9 cellular contexts compared by ENCODE assay signal in the genomic region with DNA sequence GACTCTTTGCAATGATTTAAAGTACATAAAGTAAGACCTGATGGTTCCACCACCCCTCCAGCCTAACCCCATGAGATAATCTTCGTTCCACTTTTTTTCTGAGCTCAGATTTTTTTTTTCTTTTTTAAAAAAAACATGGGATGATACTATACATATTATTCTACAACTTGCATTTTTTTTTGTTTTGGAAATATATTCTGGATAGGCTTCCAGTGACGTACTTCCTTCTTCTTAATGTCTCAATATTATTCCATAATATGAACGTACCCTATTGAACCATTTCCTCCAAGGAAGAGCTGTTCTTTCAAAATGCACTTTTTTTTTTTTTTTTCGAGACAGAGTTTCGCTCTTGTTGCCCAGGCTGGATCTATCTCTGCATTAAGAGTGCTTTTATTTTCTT. TPM values are rescaled to one million over a fixed set of nuclear protein-coding genes. Genes with fewer than 3 reads are reported as not detected.
DNase-seq lines count a peak whose midpoint lies in the region; ATAC-seq, FAIRE-seq and TF ChIP-seq lines count a peak whose summit lies in the region.
"Had no signal": no experiment of that assay in that cellular context is flagged by ENCODE, and none has a peak within 500 bp of the region (broad histone marks: within the 10 kb centered on the region; RNA-seq: fewer than 3 reads in every experiment).

No MANE protein-coding gene starts in this region.

- peaks cover 3% of the 10 kb centered on the region for H3K36me3 Mint-ChIP-seq in activated naive CD4-positive, alpha-beta T cell treated with anti-CD3 and anti-CD28 coated beads for 36 hours (ENCODE audit: low read depth)
- peaks cover 18% of the 10 kb centered on the region for H3K36me3 Mint-ChIP-seq in activated T-helper 17 cell treated with anti-CD3 and anti-CD28 coated beads, Interleukin-2, amount 50 U/mL, for 72 hours (ENCODE audit: low read depth)

- H3K4me3 ChIP-seq in HepG2 (replicated peaks in 1 of 3; ENCODE audit: insufficient read depth in 1 of 3, low read depth in 2 of 3, low read length in 3 of 3) (peak overlapping the region; percentile 75 to 87 (median 85); a peak in 5 of 6 replicates), thoracic aorta (peak overlapping the region; percentile 90)

- no peak for TF ChIP-seq RAD21 in HepG2 (CRISPR knock-in tag; IDR thresholded peaks at IDR 0.05)

- H3K4me1 ChIP-seq in HepG2 (ENCODE audit: insufficient read depth, low read length) (peaks cover 31% of the 10 kb centered on the region), thoracic aorta (ENCODE audit: control insufficient read depth in 1 of 2, low read depth in 2 of 2) (peaks cover 13 to 18% of the 10 kb centered on the region in 2 donors)

- in situ Hi-C loops in HepG2 (cut with HindIII; ENCODE audit: extremely low pct_ligation_motif_present, low pct_unique_long_range_greater_than_20kb) = no loop called here

- CTCF ChIA-PET in activated naive CD4-positive, alpha-beta T cell treated with anti-CD3 and anti-CD28 coated beads for 36 hours (lab: Charles Lee) = interaction anchor here (0.5 to 0.6 kb wide), 2 partner anchors 538 to 570 kb away, joined by 3 read pairs; no protein-coding TSS in a partner anchor
- CTCF ChIA-PET in HepG2 (lab: Yijun Ruan, JAX; ENCODE audit: low intra/inter-chr PET ratio, low total read pairs) = no interaction called here

- H2AFZ ChIP-seq in HepG2 (ENCODE audit: low read length) = no peak overlapping the region

- H3K4me1 Mint-ChIP-seq in activated naive CD4-positive, alpha-beta T cell treated with anti-CD3 and anti-CD28 coated beads for 36 hours (ENCODE audit: low read depth) = peaks cover 41% of the 10 kb centered on the region
- peaks cover 22% of the 10 kb centered on the region for H3K4me1 Mint-ChIP-seq in activated T-helper 17 cell treated with anti-CD3 and anti-CD28 coated beads, Interleukin-2, amount 50 U/mL, for 72 hours

- ATAC-seq in activated T-helper 17 cell treated with anti-CD3 and anti-CD28 coated beads, Interleukin-2, amount 50 U/mL, for 72 hours (replicated peaks) = no peak
- ATAC-seq in HepG2 (no peak), thoracic aorta (ENCODE audit: insufficient number of reproducible peaks, low FRiP score, low read depth) (no peak), GM21447 (IDR thresholded peaks at IDR 0.05; ENCODE audit: unreplicated experiment) (no peak), HG03439 (IDR thresholded peaks at IDR 0.05; ENCODE audit: unreplicated experiment) (no peak)

- no peak for DNase-seq in activated naive CD4-positive, alpha-beta T cell treated with anti-CD3 and anti-CD28 coated beads for 36 hours
- no peak for DNase-seq in activated naive CD4-positive, alpha-beta T cell treated with anti-CD3 and anti-CD28 coated beads, Interleukin-2, amount 50 U/mL, for 16 hours
- no peak for DNase-seq in HepG2 (ENCODE audit: low spot score)
- no peak for DNase-seq in thoracic aorta (ENCODE audit: low spot score)
- no peak for DNase-seq in T1000 (lab: John Stamatoyannopoulos, UW)
- DNase-seq: NCI-H2029 treated with DMSO at 0.1 percent for 48 hours had no signal

- H3K27me3 ChIP-seq in HepG2 (ENCODE audit: control insufficient read depth in 1 of 2, insufficient read depth in 2 of 2, low read length in 2 of 2) = no peaks in the 10 kb centered on the region
- no peaks in the 10 kb centered on the region for H3K27me3 ChIP-seq in thoracic aorta (replicated peaks; ENCODE audit: insufficient read depth)

- TF ChIP-seq POLR2A in HepG2 (IDR thresholded peaks at IDR 0.05; ENCODE audit: insufficient read depth in 1 of 2, low read depth in 2 of 2, low read length in 2 of 2) = no peak

- WGBS in HepG2 (ENCODE audit: low lambda C conversion rate) = 89% methylated on average over 5 of the region's 5 CpGs

- no peak for TF ChIP-seq CTCF in HepG2 (CRISPR knock-in tag; IDR thresholded peaks at IDR 0.05)
- TF ChIP-seq CTCF in thoracic aorta (IDR thresholded peaks at IDR 0.05) = no peak

- H3K79me2 ChIP-seq in HepG2 (ENCODE audit: insufficient read depth, low read length) = peaks cover 11% of the 10 kb centered on the region

- H3K4me2 ChIP-seq in HepG2 (ENCODE audit: low read depth, low read length) = peak overlapping the region; percentile 88

- H4K20me1 ChIP-seq in HepG2 (ENCODE audit: insufficient read depth, low read length) = no peaks in the 10 kb centered on the region

- intact Hi-C loops in activated naive CD4-positive, alpha-beta T cell treated with anti-CD3 and anti-CD28 coated beads for 36 hours (cut with micrococcal nuclease) = loop anchor here (10.0 kb wide), 1 partner anchor 1552 kb away; no protein-coding TSS in a partner anchor
- intact Hi-C loops in HepG2 (cut with micrococcal nuclease; ENCODE audit: unreplicated experiment) = no loop called here

- FAIRE-seq in HepG2 (lab: Jason Lieb, UNC) = no peak

- H3K36me3 ChIP-seq in HepG2 (replicated peaks in 1 of 2; ENCODE audit: control insufficient read depth in 1 of 2, insufficient read depth in 2 of 2, low read length in 2 of 2) (no peaks in the 10 kb centered on the region), thoracic aorta (no peaks in the 10 kb centered on the region)

- no peaks in the 10 kb centered on the region for H3K9me3 Mint-ChIP-seq in activated naive CD4-positive, alpha-beta T cell treated with anti-CD3 and anti-CD28 coated beads for 36 hours
- H3K9me3 Mint-ChIP-seq in activated T-helper 17 cell treated with anti-CD3 and anti-CD28 coated beads, Interleukin-2, amount 50 U/mL, for 72 hours = no peaks in the 10 kb centered on the region

- POLR2A ChIA-PET in HepG2 (lab: Yijun Ruan, JAX) = no interaction called here

- peak overlapping the region; percentile 88 for H3K4me3 Mint-ChIP-seq in activated naive CD4-positive, alpha-beta T cell treated with anti-CD3 and anti-CD28 coated beads for 36 hours
- peak overlapping the region; percentile 91 for H3K4me3 Mint-ChIP-seq in activated T-helper 17 cell treated with anti-CD3 and anti-CD28 coated beads, Interleukin-2, amount 50 U/mL, for 72 hours

- no peaks in the 10 kb centered on the region for H3K27me3 Mint-ChIP-seq in activated naive CD4-positive, alpha-beta T cell treated with anti-CD3 and anti-CD28 coated beads for 36 hours (ENCODE audit: low read depth)
- no peaks in the 10 kb centered on the region for H3K27me3 Mint-ChIP-seq in activated T-helper 17 cell treated with anti-CD3 and anti-CD28 coated beads, Interleukin-2, amount 50 U/mL, for 72 hours

- H3K27ac ChIP-seq in HepG2 (ENCODE audit: extremely low read length, insufficient read depth, low read length) = no peak overlapping the region
- peak overlapping the region in 1 of 2 donors; percentile 94 for H3K27ac ChIP-seq in thoracic aorta

- H3K9me3 ChIP-seq in HepG2 (ENCODE audit: low read length) (no peaks in the 10 kb centered on the region), thoracic aorta (no peaks in the 10 kb centered on the region)

- peak overlapping the region; percentile 88 for H3K27ac Mint-ChIP-seq in activated naive CD4-positive, alpha-beta T cell treated with anti-CD3 and anti-CD28 coated beads for 36 hours
- peak overlapping the region; percentile 88 for H3K27ac Mint-ChIP-seq in activated T-helper 17 cell treated with anti-CD3 and anti-CD28 coated beads, Interleukin-2, amount 50 U/mL, for 72 hours

- peak overlapping the region; percentile 87; the same call in 1 of the 2 replicates for H3K9ac ChIP-seq in HepG2 (ENCODE audit: insufficient read depth, low read depth, low read length)

- no peak for TF ChIP-seq EP300 in HepG2 (IDR thresholded peaks at IDR 0.05; ENCODE audit: low read depth in 2 of 2, low read length in 2 of 2)
- no peak for TF ChIP-seq EP300 in HepG2 (CRISPR knock-in tag; IDR thresholded peaks at IDR 0.05; ENCODE audit: borderline replicate concordance)

- BruUV-seq in HepG2 (replicated peaks; lab: Mats Ljungman, UMichigan) = no TSS peak

RNA-seq across cellular contexts. Expression of a gene that starts 1.6 kb away (rescaled TPM):
- 10 to 100 TPM in 1 of 2 experiments, 1 to 10 TPM in 1; 9.9 to 10.5 TPM for total RNA-seq in activated naive CD4-positive, alpha-beta T cell treated with anti-CD3 and anti-CD28 coated beads for 36 hours
- total RNA-seq in activated T-helper 17 cell treated with anti-CD3 and anti-CD28 coated beads, Interleukin-2, amount 50 U/mL, for 72 hours = 10 to 100 TPM; 11.7 to 20.4 TPM
- total RNA-seq in HepG2 (2016; rRNA removed; fragmentation: Illumina TruSeq; extraction: Trizol) (11.8 and 18.2 TPM in 2 replicates), thoracic aorta (10 to 100 TPM; 44.0 to 71.5 TPM)
- total RNA-seq in HepG2 (2016; cell fraction: cytosol; rRNA removed; fragmentation: Illumina TruSeq; extraction: Trizol; ENCODE audit: low read depth) = 2.6 and 5.4 TPM in 2 replicates
- 11.9 and 18.8 TPM in 2 replicates for total RNA-seq in HepG2 (2016; cell fraction: insoluble cytoplasmic fraction; rRNA removed; fragmentation: Illumina TruSeq; extraction: Trizol)
- total RNA-seq in HepG2 (2016; cell fraction: membrane; rRNA removed; fragmentation: Illumina TruSeq; extraction: Trizol) = 3.9 and 4.4 TPM in 2 replicates
- 23.9 and 24.0 TPM in 2 replicates for total RNA-seq in HepG2 (2016; cell fraction: nucleus; rRNA removed; fragmentation: Illumina TruSeq; extraction: Trizol)
- polyA plus RNA-seq in HepG2 (2011; rRNA removed) = 10.4 and 13.1 TPM in 2 replicates
- polyA plus RNA-seq in HepG2 (2011; cell fraction: cytosol; rRNA removed) = 6.3 and 7.4 TPM in 2 replicates
- 11.1 and 14.7 TPM in 2 replicates for polyA plus RNA-seq in HepG2 (2011; cell fraction: nucleus; rRNA removed)
- 12.8 and 13.6 TPM in 2 replicates for polyA plus RNA-seq in HepG2 (2012)
- polyA plus RNA-seq in HepG2 (2016; cell fraction: cytosol; fragmentation: Illumina TruSeq; extraction: Trizol; ENCODE audit: low read depth) = 0.31 and 0.55 TPM in 2 replicates
- 6.3 and 7.8 TPM in 2 replicates for polyA plus RNA-seq in HepG2 (2016; cell fraction: insoluble cytoplasmic fraction; fragmentation: Illumina TruSeq; extraction: Trizol; ENCODE audit: low read depth)
- polyA plus RNA-seq in HepG2 (2016; cell fraction: membrane; fragmentation: Illumina TruSeq; extraction: Trizol; ENCODE audit: low read depth) = 1.0 and 1.2 TPM in 2 replicates
- polyA plus RNA-seq in HepG2 (2016; cell fraction: nucleus; fragmentation: Illumina TruSeq; extraction: Trizol; ENCODE audit: insufficient read depth, low read depth) = 19.1 and 19.3 TPM in 2 replicates
- 22.1 and 31.5 TPM in 2 replicates for polyA minus RNA-seq in HepG2 (2011; rRNA and poly(A)+ RNA removed; ENCODE audit: low replicate concordance)
- polyA minus RNA-seq in HepG2 (2011; cell fraction: cytosol; rRNA and poly(A)+ RNA removed) = 22.6 and 36.7 TPM in 2 replicates
- polyA minus RNA-seq in HepG2 (2011; cell fraction: nucleus; rRNA and poly(A)+ RNA removed) = 26.3 and 36.1 TPM in 2 replicates
